ENCODE assay signal across 12 cellular contexts in the genomic region with DNA sequence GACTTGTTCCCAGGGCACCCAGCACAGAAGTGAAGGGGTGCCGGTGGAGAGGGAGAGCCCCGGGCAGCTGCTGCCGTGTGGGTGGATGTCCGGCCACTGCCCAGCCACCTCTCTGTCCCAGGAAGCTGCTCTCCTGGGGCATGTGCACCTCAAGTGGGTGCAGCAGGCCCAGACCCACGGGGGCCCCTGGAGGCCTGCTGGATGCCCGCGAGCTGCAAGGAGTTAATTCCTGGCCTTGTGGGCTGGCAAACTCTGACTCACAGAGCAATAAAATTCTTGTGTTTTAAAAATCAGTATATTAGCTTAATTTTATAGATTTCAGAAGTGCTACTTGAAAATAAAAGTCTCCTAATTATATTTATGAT.
"Had no signal": no experiment of that assay in that cellular context is flagged by ENCODE, and none has a peak within 500 bp of the region (broad histone marks: within the 10 kb centered on the region; RNA-seq: fewer than 3 reads in every experiment).

No MANE protein-coding gene starts in this region.

- H3K36me3 ChIP-seq: esophagus squamous epithelium, left ventricle myocardium inferior, tibial artery had no signal

- H3K9me3 ChIP-seq: esophagus squamous epithelium, left ventricle myocardium inferior, tibial artery had no signal

- H3K4me3 ChIP-seq: esophagus squamous epithelium, left ventricle myocardium inferior, tibial artery had no signal

- H3K4me1 ChIP-seq: foreskin keratinocyte had no signal

- H3K9me3 Mint-ChIP-seq: activated CD4-positive, alpha-beta memory T cell treated with anti-CD3 and anti-CD28 coated beads for 36 hours; memory B cell had no signal

- DNase-seq: activated CD4-positive, alpha-beta memory T cell treated with anti-CD3 and anti-CD28 coated beads for 36 hours; activated CD4-positive, alpha-beta T cell treated with anti-CD3 and anti-CD28 coated beads for 1 hour; activated naive CD4-positive, alpha-beta T cell; esophagus squamous epithelium; foreskin keratinocyte; head of caudate nucleus; nephron progenitor cell; SW 1271; T-helper 9 cell; tibial artery had no signal

- ATAC-seq: foreskin keratinocyte had no signal

- H3K27me3 Mint-ChIP-seq: activated CD4-positive, alpha-beta memory T cell treated with anti-CD3 and anti-CD28 coated beads for 36 hours; memory B cell had no signal

- H3K27me3 ChIP-seq: esophagus squamous epithelium, foreskin keratinocyte, tibial artery had no signal

- H3K4me3 Mint-ChIP-seq: activated CD4-positive, alpha-beta memory T cell treated with anti-CD3 and anti-CD28 coated beads for 36 hours; memory B cell; nephron progenitor cell had no signal

- H3K36me3 Mint-ChIP-seq: activated CD4-positive, alpha-beta memory T cell treated with anti-CD3 and anti-CD28 coated beads for 36 hours had no signal

- H3K27ac Mint-ChIP-seq: activated CD4-positive, alpha-beta memory T cell treated with anti-CD3 and anti-CD28 coated beads for 36 hours; memory B cell; nephron progenitor cell had no signal

- H3K27ac ChIP-seq: esophagus squamous epithelium, foreskin keratinocyte, left ventricle myocardium inferior, tibial artery had no signal
